8 cellular contexts compared by ENCODE assay signal in the genomic region with DNA sequence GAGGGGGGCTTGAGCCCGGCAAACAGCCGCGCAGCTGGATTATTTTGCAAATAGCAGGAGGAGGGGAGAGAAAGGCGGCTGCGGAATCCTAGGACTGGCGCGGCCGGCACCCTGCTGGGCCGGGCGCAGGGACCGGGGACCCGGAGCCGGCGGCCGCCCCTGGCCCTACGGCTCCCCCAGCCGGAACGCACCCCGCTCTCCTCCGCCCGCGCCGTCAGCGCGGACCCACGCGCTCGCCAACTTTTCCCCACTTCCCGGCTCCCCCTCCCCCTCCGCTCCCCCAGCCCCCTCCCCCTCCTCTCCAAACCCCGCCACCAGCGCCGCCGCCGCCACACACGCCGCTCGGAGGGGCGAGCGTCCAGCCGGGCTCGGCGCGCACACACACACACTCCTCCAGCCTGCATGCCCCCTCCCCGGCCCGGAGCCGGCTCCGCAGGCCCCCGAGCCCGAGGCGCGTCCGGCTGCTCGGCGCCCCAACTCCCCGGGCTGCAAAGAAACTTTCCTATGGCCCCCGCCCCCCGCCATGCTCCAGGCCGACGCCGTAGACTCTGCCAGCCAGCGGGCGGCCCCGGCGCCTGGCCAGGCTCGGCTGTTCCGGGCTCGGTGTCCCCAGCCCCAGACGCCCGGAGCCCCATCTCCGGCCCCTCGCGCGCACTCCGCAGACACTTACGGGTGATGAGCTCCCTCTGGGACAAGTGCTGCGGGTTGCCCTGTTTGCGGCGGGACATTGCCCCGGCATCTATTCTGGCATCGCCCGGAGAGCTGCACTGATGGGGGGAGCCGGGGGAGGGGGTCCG. TPM values are rescaled to one million over a fixed set of nuclear protein-coding genes. Genes with fewer than 3 reads are reported as not detected.
DNase-seq lines count a peak whose midpoint lies in the region; ATAC-seq and TF ChIP-seq lines count a peak whose summit lies in the region.

No MANE protein-coding gene starts in this region.

- in situ Hi-C loops in gastrocnemius medialis (cut with MboI; ENCODE audit: low sequenced_read_pairs in 4 of 4), result loop anchor here in 1 of 4 donors (25.0 kb wide), 1 partner anchor 1133 kb away; no protein-coding TSS in a partner anchor

- H3K27ac ChIP-seq in SJCRH30 (no peak overlapping the region), esophagus (ENCODE audit: low read depth in 2 of 2, low read length in 1 of 2) (peak overlapping the region; percentile 70 to 74), gastrocnemius medialis (no peak overlapping the region)

- peaks cover 9% of the 10 kb centered on the region for H3K27me3 ChIP-seq in SJCRH30
- no peaks in the 10 kb centered on the region for H3K27me3 ChIP-seq in esophagus (ENCODE audit: control insufficient read depth in 1 of 2, insufficient read depth in 2 of 2, low read length in 2 of 2)
- peaks cover 78 to 88% (median 83%) of the 10 kb centered on the region in 3 donors for H3K27me3 ChIP-seq in gastrocnemius medialis

- intact Hi-C loops in gastrocnemius medialis (cut with DNase I; ENCODE audit: low total_unique reads), result no loop called here

- no peak for TF ChIP-seq CTCF in gastrocnemius medialis (IDR thresholded peaks at IDR 0.05 in 4 of 5, conservative IDR thresholded peaks at IDR 0.05 in 1 of 5)

- no peaks in the 10 kb centered on the region; the same call in 1 of the 2 replicates for H3K4me1 ChIP-seq in SJCRH30
- peaks cover 0 to 4% of the 10 kb centered on the region in 2 donors for H3K4me1 ChIP-seq in esophagus (ENCODE audit: control insufficient read depth in 2 of 2, insufficient read depth in 2 of 2, low read length in 1 of 2)
- H3K4me1 ChIP-seq in gastrocnemius medialis, result peaks cover 19 to 30% of the 10 kb centered on the region in 2 donors

- ATAC-seq in gastrocnemius medialis (no peak), HG02852 (IDR thresholded peaks at IDR 0.05; ENCODE audit: unreplicated experiment) (no peak), GM21360 (IDR thresholded peaks at IDR 0.05; ENCODE audit: unreplicated experiment) (no peak), HG03039 (IDR thresholded peaks at IDR 0.05; ENCODE audit: unreplicated experiment) (no peak)

- no peaks in the 10 kb centered on the region for H3K36me3 ChIP-seq in SJCRH30
- H3K36me3 ChIP-seq in esophagus (ENCODE audit: control insufficient read depth in 2 of 2, insufficient read depth in 2 of 2, low read length in 1 of 2), result no peaks in the 10 kb centered on the region
- H3K36me3 ChIP-seq in gastrocnemius medialis, result no peaks in the 10 kb centered on the region

- WGBS in esophagus, 2 donors, result 1% methylated on average over 56 to 82 of the region's 84 CpGs

- DNase-seq in NCI-H524 (lab: John Stamatoyannopoulos, UW) (peak; percentile 76 to 84), NCI-H524 treated with DMSO at 0.1 percent for 48 hours (lab: John Stamatoyannopoulos, UW) (no peak), SJCRH30 (peak; percentile 21 to 42), gastrocnemius medialis (no peak)

- H3K9me3 ChIP-seq in SJCRH30 (replicated peaks) (no peaks in the 10 kb centered on the region), esophagus (ENCODE audit: control insufficient read depth in 2 of 2, insufficient read depth in 1 of 2, low read depth in 1 of 2, low read length in 1 of 2) (no peaks in the 10 kb centered on the region), gastrocnemius medialis (no peaks in the 10 kb centered on the region)

- H3K4me3 ChIP-seq in SJCRH30 (peak overlapping the region; percentile 67), esophagus (ENCODE audit: low read depth in 1 of 2, low read length in 2 of 2) (peak overlapping the region; percentile 73 to 84), gastrocnemius medialis (peak overlapping the region in 3 of 4 donors; percentile 25 to 40 (median 34))

- no peak for TF ChIP-seq POLR2A in gastrocnemius medialis (IDR thresholded peaks at IDR 0.05)

RNA-seq across cellular contexts. Expression of gene BCL11B, which starts 1.3 kb away (rescaled TPM):
- 1.7 and 2.2 TPM in 2 replicates for total RNA-seq in SJCRH30 (2014; rRNA removed; shearing (Covaris generic))
- 1 to 10 TPM; 1.7 to 2.2 TPM for polyA plus RNA-seq in esophagus
- under 1 TPM in 3 of 4 donors, not detected in 1; 0.05 to 0.62 (median 0.18) TPM for total RNA-seq in gastrocnemius medialis

Comparison
In these comparisons a context has a peak if more than half of its experiments do, and no peak if none do; other contexts are left out.
1. DNase-seq: peak in NCI-H524 (2 of 2) and SJCRH30 (2 of 2); none in NCI-H524 treated with DMSO at 0.1 percent for 48 hours (single experiment) and gastrocnemius medialis (0 of 2).
2. H3K27ac ChIP-seq: peak in esophagus (2 of 2); none in SJCRH30 (single experiment) and gastrocnemius medialis (0 of 4).
3. Peak in every context shown above with its lines, with median percentiles within 50 percentile points of each other: H3K4me3 ChIP-seq.